Comparison of ENCODE assay signal across 8 cellular contexts in the genomic region with DNA sequence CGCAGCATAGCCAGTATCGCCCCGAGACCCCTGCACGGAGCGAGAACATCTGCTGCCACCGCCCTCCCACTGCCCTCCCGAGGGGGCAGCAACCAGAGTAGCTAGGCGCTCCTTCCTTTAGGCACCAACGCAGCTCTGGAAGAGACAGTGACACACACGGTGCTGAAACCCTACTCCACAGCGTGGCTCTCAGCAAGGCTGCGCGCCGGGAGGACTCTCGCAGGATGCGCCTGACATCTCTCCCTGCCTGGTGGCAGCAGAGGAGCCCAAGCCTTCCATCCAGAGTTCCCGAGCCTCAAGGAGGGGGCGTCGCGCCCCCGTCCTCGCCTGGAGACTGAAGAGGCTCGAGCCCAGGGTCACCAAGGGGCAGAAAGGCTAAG. TPM values are rescaled to one million over a fixed set of nuclear protein-coding genes. Genes with fewer than 3 reads are reported as not detected.
DNase-seq lines count a peak whose midpoint lies in the region; ATAC-seq and TF ChIP-seq lines count a peak whose summit lies in the region.

No MANE protein-coding gene starts in this region.

- H3K4me1 ChIP-seq in CD4-positive, CD25-positive, alpha-beta regulatory T cell (ENCODE audit: control insufficient read depth, insufficient read depth, low read length, poor library complexity, severe bottlenecking), result peaks cover 53% of the 10 kb centered on the region

- H3K4me3 ChIP-seq in CD4-positive, CD25-positive, alpha-beta regulatory T cell (ENCODE audit: low read depth, low read length), result no peak overlapping the region

- no peaks in the 10 kb centered on the region for H3K36me3 ChIP-seq in CD4-positive, CD25-positive, alpha-beta regulatory T cell (ENCODE audit: control insufficient read depth, insufficient read depth, low read length)

- H3K27ac Mint-ChIP-seq in CD4-positive, CD25-positive, alpha-beta regulatory T cell, result peak overlapping the region in 2 of 3 donors; percentile 80 to 82
- peak overlapping the region; percentile 50 for H3K27ac Mint-ChIP-seq in dendritic cell treated with granulocyte-macrophage colony-stimulating factor and Interleukin-4, amounts not matched to agents 40 ng/mL and 50 ng/mL, for 4 days
- H3K27ac Mint-ChIP-seq in nephron progenitor cell, result no peak overlapping the region
- no peak overlapping the region for H3K27ac Mint-ChIP-seq in activated naive CD4-positive, alpha-beta T cell treated with anti-CD3 and anti-CD28 coated beads, Interleukin-2, amount 50 U/mL, for 72 hours

- peak overlapping the region; percentile 72 to 90 (median 84) for H3K4me3 Mint-ChIP-seq in CD4-positive, CD25-positive, alpha-beta regulatory T cell
- peak overlapping the region; percentile 67 for H3K4me3 Mint-ChIP-seq in dendritic cell treated with granulocyte-macrophage colony-stimulating factor and Interleukin-4, amounts not matched to agents 40 ng/mL and 50 ng/mL, for 4 days
- peak overlapping the region; percentile 84 for H3K4me3 Mint-ChIP-seq in nephron progenitor cell

- H3K36me3 Mint-ChIP-seq in CD4-positive, CD25-positive, alpha-beta regulatory T cell, result no peaks in the 10 kb centered on the region
- peaks cover 37% of the 10 kb centered on the region for H3K36me3 Mint-ChIP-seq in dendritic cell treated with granulocyte-macrophage colony-stimulating factor and Interleukin-4, amounts not matched to agents 40 ng/mL and 50 ng/mL, for 4 days (ENCODE audit: low read depth)
- peaks cover 32% of the 10 kb centered on the region for H3K36me3 Mint-ChIP-seq in nephron progenitor cell (ENCODE audit: low read depth)
- no peaks in the 10 kb centered on the region for H3K36me3 Mint-ChIP-seq in activated naive CD4-positive, alpha-beta T cell treated with anti-CD3 and anti-CD28 coated beads, Interleukin-2, amount 50 U/mL, for 72 hours

- H3K27ac ChIP-seq in CD4-positive, CD25-positive, alpha-beta regulatory T cell (ENCODE audit: insufficient read depth, low read length, poor library complexity, severe bottlenecking), result no peak overlapping the region

- no peaks in the 10 kb centered on the region for H3K27me3 ChIP-seq in CD4-positive, CD25-positive, alpha-beta regulatory T cell (ENCODE audit: control insufficient read depth, insufficient read depth, low read length)

- intact Hi-C loops in dendritic cell treated with granulocyte-macrophage colony-stimulating factor and Interleukin-4, amounts not matched to agents 40 ng/mL and 50 ng/mL, for 4 days (cut with micrococcal nuclease), result loop anchor here (10.0 kb wide), 1 partner anchor 49 kb away; no protein-coding TSS in a partner anchor

- DNase-seq in CD4-positive, CD25-positive, alpha-beta regulatory T cell, result no peak
- DNase-seq in NCI-H2107 treated with DMSO at 0.1 percent for 48 hours (lab: John Stamatoyannopoulos, UW; ENCODE audit: unreplicated experiment), result peak; percentile 20
- peak; percentile 65 for DNase-seq in nephron progenitor cell
- DNase-seq in stimulated activated naive CD4-positive, alpha-beta T cell treated with Interleukin-2 at 50 U/mL for 16 hours (lab: John Stamatoyannopoulos, UW), result no peak
- DNase-seq in mucosa of gallbladder (ENCODE audit: low spot score), result no peak
- no peak for DNase-seq in activated naive CD4-positive, alpha-beta T cell treated with anti-CD3 and anti-CD28 coated beads, Interleukin-2, amount 50 U/mL, for 72 hours (ENCODE audit: low spot score in 2 of 2)

- no peak for ATAC-seq in CD4-positive, CD25-positive, alpha-beta regulatory T cell (ENCODE audit: low read depth in 2 of 2)
- no peak for ATAC-seq in HG03039 (IDR thresholded peaks at IDR 0.05; ENCODE audit: unreplicated experiment)
- no peak for ATAC-seq in activated naive CD4-positive, alpha-beta T cell treated with anti-CD3 and anti-CD28 coated beads, Interleukin-2, amount 50 U/mL, for 72 hours

- no peaks in the 10 kb centered on the region for H3K9me3 ChIP-seq in CD4-positive, CD25-positive, alpha-beta regulatory T cell (ENCODE audit: control insufficient read depth in 2 of 2, low read length in 2 of 2)

- peaks cover 7% of the 10 kb centered on the region for H3K27me3 Mint-ChIP-seq in CD4-positive, CD25-positive, alpha-beta regulatory T cell
- peaks cover 8% of the 10 kb centered on the region for H3K27me3 Mint-ChIP-seq in dendritic cell treated with granulocyte-macrophage colony-stimulating factor and Interleukin-4, amounts not matched to agents 40 ng/mL and 50 ng/mL, for 4 days
- H3K27me3 Mint-ChIP-seq in nephron progenitor cell (ENCODE audit: low read depth, poor library complexity), result peaks cover 31% of the 10 kb centered on the region

- no peak for TF ChIP-seq CTCF in nephron progenitor cell (IDR thresholded peaks at IDR 0.05)

- peaks cover 15 to 75% (median 50%) of the 10 kb centered on the region in 4 donors for H3K4me1 Mint-ChIP-seq in CD4-positive, CD25-positive, alpha-beta regulatory T cell
- peaks cover 72% of the 10 kb centered on the region for H3K4me1 Mint-ChIP-seq in dendritic cell treated with granulocyte-macrophage colony-stimulating factor and Interleukin-4, amounts not matched to agents 40 ng/mL and 50 ng/mL, for 4 days (ENCODE audit: low read depth)
- peaks cover 60% of the 10 kb centered on the region for H3K4me1 Mint-ChIP-seq in nephron progenitor cell

- H3K9me3 Mint-ChIP-seq in CD4-positive, CD25-positive, alpha-beta regulatory T cell, result no peaks in the 10 kb centered on the region
- H3K9me3 Mint-ChIP-seq in dendritic cell treated with granulocyte-macrophage colony-stimulating factor and Interleukin-4, amounts not matched to agents 40 ng/mL and 50 ng/mL, for 4 days, result no peaks in the 10 kb centered on the region
- no peaks in the 10 kb centered on the region for H3K9me3 Mint-ChIP-seq in nephron progenitor cell
- H3K9me3 Mint-ChIP-seq in activated naive CD4-positive, alpha-beta T cell treated with anti-CD3 and anti-CD28 coated beads, Interleukin-2, amount 50 U/mL, for 72 hours, result no peaks in the 10 kb centered on the region

RNA-seq across cellular contexts. Expression of a gene that starts 2.1 kb away (rescaled TPM):
- total RNA-seq in CD4-positive, CD25-positive, alpha-beta regulatory T cell, result 20.4 TPM
- polyA plus RNA-seq in CD4-positive, CD25-positive, alpha-beta regulatory T cell, result 1 to 10 TPM in 1 of 4 donors, under 1 TPM in 3; 0.76 to 2.6 (median 0.87) TPM
- total RNA-seq in mucosa of gallbladder, result 26.0 TPM
- total RNA-seq in activated naive CD4-positive, alpha-beta T cell treated with anti-CD3 and anti-CD28 coated beads, Interleukin-2, amount 50 U/mL, for 72 hours, result 10 to 100 TPM; 16.3 to 22.0 TPM

RNA-seq across cellular contexts. Expression of a gene that starts 58.7 kb away (rescaled TPM):
- total RNA-seq in CD4-positive, CD25-positive, alpha-beta regulatory T cell, result 33.7 TPM
- polyA plus RNA-seq in CD4-positive, CD25-positive, alpha-beta regulatory T cell, result 1 to 10 TPM in 2 of 4 donors, under 1 TPM in 2; 0.65 to 1.9 (median 1.0) TPM
- 48.3 TPM for total RNA-seq in mucosa of gallbladder
- total RNA-seq in activated naive CD4-positive, alpha-beta T cell treated with anti-CD3 and anti-CD28 coated beads, Interleukin-2, amount 50 U/mL, for 72 hours, result 10 to 100 TPM; 34.3 to 35.6 TPM

Comparison
In these comparisons a context has a peak if more than half of its experiments do, and no peak if none do; other contexts are left out.
1. DNase-seq: peak in NCI-H2107 treated with DMSO at 0.1 percent for 48 hours (single experiment) and nephron progenitor cell (single experiment); none in CD4-positive, CD25-positive, alpha-beta regulatory T cell (0 of 3), stimulated activated naive CD4-positive, alpha-beta T cell treated with Interleukin-2 at 50 U/mL for 16 hours (single experiment), mucosa of gallbladder (single experiment) and activated naive CD4-positive, alpha-beta T cell treated with anti-CD3 and anti-CD28 coated beads, Interleukin-2, amount 50 U/mL, for 72 hours (0 of 2).
2. H3K27ac Mint-ChIP-seq: peak in CD4-positive, CD25-positive, alpha-beta regulatory T cell (2 of 3) and dendritic cell treated with granulocyte-macrophage colony-stimulating factor and Interleukin-4, amounts not matched to agents 40 ng/mL and 50 ng/mL, for 4 days (single experiment); none in nephron progenitor cell (single experiment) and activated naive CD4-positive, alpha-beta T cell treated with anti-CD3 and anti-CD28 coated beads, Interleukin-2, amount 50 U/mL, for 72 hours (0 of 2).
3. Peak in every context shown above with its lines, with median percentiles within 50 percentile points of each other: H3K4me3 Mint-ChIP-seq.